17 cellular contexts compared by ENCODE assay signal in the genomic region with DNA sequence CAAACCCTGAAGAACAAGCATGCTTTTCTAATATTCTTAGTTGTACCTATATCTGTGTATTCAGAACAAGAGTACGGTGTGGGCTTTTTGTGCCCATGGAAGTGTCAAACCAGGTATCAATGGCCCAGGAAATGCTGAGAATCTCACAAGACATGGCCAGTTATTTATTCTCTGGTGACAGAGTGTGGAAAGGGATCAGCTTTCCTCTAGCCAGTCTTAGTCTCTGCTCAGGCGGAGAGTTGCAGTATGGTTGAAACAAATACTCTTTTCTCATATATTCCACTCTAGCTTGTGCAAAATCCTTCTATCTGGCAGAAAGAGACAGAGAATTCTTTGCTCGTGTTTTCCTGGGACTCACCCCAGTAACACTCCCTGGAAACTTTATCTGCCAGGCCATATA.
DNase-seq lines count a peak whose midpoint lies in the region; ATAC-seq and TF ChIP-seq lines count a peak whose summit lies in the region.
"Had no signal": no experiment of that assay in that cellular context is flagged by ENCODE, and none has a peak within 500 bp of the region (broad histone marks: within the 10 kb centered on the region; RNA-seq: fewer than 3 reads in every experiment).

No MANE protein-coding gene starts in this region.

- H4K20me1 ChIP-seq in osteoblast (ENCODE audit: insufficient read depth, low read length), result no peaks in the 10 kb centered on the region
- no peaks in the 10 kb centered on the region for H4K20me1 ChIP-seq in smooth muscle cell (ENCODE audit: low read depth)

- no peak for ATAC-seq in T-helper 17 cell
- ATAC-seq in left lobe of liver, result no peak

- DNase-seq in mesothelial cell of epicardium (ENCODE audit: low spot score in 2 of 2, unreplicated experiment in 2 of 2), result no peak
- no peak for DNase-seq in osteoblast (ENCODE audit: insufficient read length, low spot score, missing footprints)
- DNase-seq in smooth muscle cell (lab: John Stamatoyannopoulos, UW; ENCODE audit: unreplicated experiment), result no peak
- DNase-seq in T-helper 17 cell, result no peak
- DNase-seq in left lobe of liver (ENCODE audit: low spot score), result no peak
- DNase-seq in hypothalamus (lab: John Stamatoyannopoulos, UW), result no peak
- DNase-seq in cortex of kidney (lab: John Stamatoyannopoulos, UW), result no peak
- DNase-seq: ACHN; BE2C; C1 segment of cervical spinal cord; CD4-positive, CD25-positive, alpha-beta regulatory T cell; CD8-positive, alpha-beta memory T cell; COR-L47; DMS 273 treated with DMSO at 0.1 percent for 48 hours; GM23248; HCEC 1CT had no signal

- no peaks in the 10 kb centered on the region for H3K9me3 ChIP-seq in osteoblast (ENCODE audit: low read depth, low read length)
- no peaks in the 10 kb centered on the region for H3K9me3 ChIP-seq in smooth muscle cell (replicated peaks; ENCODE audit: low read depth)
- H3K9me3 ChIP-seq in T-helper 17 cell (ENCODE audit: control insufficient read depth, low read length, poor library complexity, severe bottlenecking), result no peaks in the 10 kb centered on the region
- H3K9me3 ChIP-seq: BE2C had no signal

- H3K36me3 Mint-ChIP-seq in mesothelial cell of epicardium, result no peaks in the 10 kb centered on the region
- H3K36me3 Mint-ChIP-seq in T-helper 17 cell (ENCODE audit: low read depth), result no peaks in the 10 kb centered on the region
- H3K36me3 Mint-ChIP-seq: CD4-positive, CD25-positive, alpha-beta regulatory T cell; CD8-positive, alpha-beta memory T cell had no signal

- H3K27me3 ChIP-seq in osteoblast (ENCODE audit: insufficient read depth, low read length) (no peaks in the 10 kb centered on the region), smooth muscle cell (ENCODE audit: low read depth) (no peaks in the 10 kb centered on the region)
- H3K27me3 ChIP-seq: BE2C had no signal

- H3K4me2 ChIP-seq in osteoblast (ENCODE audit: insufficient read depth, low read length), result no peak overlapping the region
- peak overlapping the region; percentile 73 for H3K4me2 ChIP-seq in smooth muscle cell

- H3K36me3 ChIP-seq in osteoblast (ENCODE audit: insufficient read depth, low read length), result no peaks in the 10 kb centered on the region
- H3K36me3 ChIP-seq in smooth muscle cell (ENCODE audit: low read depth), result no peaks in the 10 kb centered on the region
- H3K36me3 ChIP-seq: BE2C had no signal

- TF ChIP-seq CTCF in mesothelial cell of epicardium (IDR thresholded peaks at IDR 0.05; ENCODE audit: unreplicated experiment) (no peak), osteoblast (IDR thresholded peaks at IDR 0.05; ENCODE audit: extremely low read depth, low read depth, low read length) (no peak), smooth muscle cell (IDR thresholded peaks at IDR 0.05; ENCODE audit: borderline replicate concordance, insufficient read depth, poor library complexity, severe bottlenecking) (no peak)

- no peak overlapping the region for H3K4me3 ChIP-seq in osteoblast (ENCODE audit: insufficient read depth, low read length)
- H3K4me3 ChIP-seq in smooth muscle cell, result no peak overlapping the region
- H3K4me3 ChIP-seq: GM23248 had no signal

- 37% methylated on average over 3 of the region's 3 CpGs for WGBS in smooth muscle cell (ENCODE audit: low lambda C conversion rate)

- no peak overlapping the region for H3K9ac ChIP-seq in smooth muscle cell (ENCODE audit: low read depth)
- H3K9ac ChIP-seq: GM23248 had no signal

- H3K27ac Mint-ChIP-seq in mesothelial cell of epicardium, result peak overlapping the region; percentile 41
- no peak overlapping the region for H3K27ac Mint-ChIP-seq in T-helper 17 cell
- H3K27ac Mint-ChIP-seq: CD4-positive, CD25-positive, alpha-beta regulatory T cell; CD8-positive, alpha-beta memory T cell had no signal

- H2AFZ ChIP-seq in osteoblast (ENCODE audit: low read length) (peak overlapping the region; percentile 53), smooth muscle cell (ENCODE audit: low read depth) (peak overlapping the region; percentile 86)
- H2AFZ ChIP-seq: GM23248 had no signal

- H3K4me3 Mint-ChIP-seq in mesothelial cell of epicardium (no peak overlapping the region), T-helper 17 cell (no peak overlapping the region)
- H3K4me3 Mint-ChIP-seq: CD4-positive, CD25-positive, alpha-beta regulatory T cell; CD8-positive, alpha-beta memory T cell had no signal

- no peaks in the 10 kb centered on the region for H3K9me3 Mint-ChIP-seq in mesothelial cell of epicardium

- H3K27me3 Mint-ChIP-seq in mesothelial cell of epicardium (ENCODE audit: low read depth) (no peaks in the 10 kb centered on the region), T-helper 17 cell (peaks cover 13% of the 10 kb centered on the region)
- H3K27me3 Mint-ChIP-seq: CD4-positive, CD25-positive, alpha-beta regulatory T cell; CD8-positive, alpha-beta memory T cell had no signal

- peaks cover 14% of the 10 kb centered on the region for H3F3A ChIP-seq in smooth muscle cell (ENCODE audit: low read depth)

- H3K4me1 Mint-ChIP-seq in mesothelial cell of epicardium (peaks cover 50% of the 10 kb centered on the region), T-helper 17 cell (no peaks in the 10 kb centered on the region)
- H3K4me1 Mint-ChIP-seq: CD4-positive, CD25-positive, alpha-beta regulatory T cell; CD8-positive, alpha-beta memory T cell had no signal

- no peak overlapping the region for H3K27ac ChIP-seq in osteoblast (ENCODE audit: low read depth, low read length)
- H3K27ac ChIP-seq in smooth muscle cell (ENCODE audit: low read depth), result peak overlapping the region; percentile 46
- H3K27ac ChIP-seq: GM23248, HL-60 had no signal

- no peaks in the 10 kb centered on the region for H3K79me2 ChIP-seq in osteoblast (ENCODE audit: insufficient read depth, low read length)
- no peaks in the 10 kb centered on the region for H3K79me2 ChIP-seq in smooth muscle cell (ENCODE audit: low read depth)

- H3K4me1 ChIP-seq in osteoblast (ENCODE audit: insufficient read depth, low read length) (no peaks in the 10 kb centered on the region), smooth muscle cell (ENCODE audit: low read depth) (peaks cover 5% of the 10 kb centered on the region)
- H3K4me1 ChIP-seq: BE2C had no signal
